ENCODE assay signal across 12 cellular contexts in the genomic region with DNA sequence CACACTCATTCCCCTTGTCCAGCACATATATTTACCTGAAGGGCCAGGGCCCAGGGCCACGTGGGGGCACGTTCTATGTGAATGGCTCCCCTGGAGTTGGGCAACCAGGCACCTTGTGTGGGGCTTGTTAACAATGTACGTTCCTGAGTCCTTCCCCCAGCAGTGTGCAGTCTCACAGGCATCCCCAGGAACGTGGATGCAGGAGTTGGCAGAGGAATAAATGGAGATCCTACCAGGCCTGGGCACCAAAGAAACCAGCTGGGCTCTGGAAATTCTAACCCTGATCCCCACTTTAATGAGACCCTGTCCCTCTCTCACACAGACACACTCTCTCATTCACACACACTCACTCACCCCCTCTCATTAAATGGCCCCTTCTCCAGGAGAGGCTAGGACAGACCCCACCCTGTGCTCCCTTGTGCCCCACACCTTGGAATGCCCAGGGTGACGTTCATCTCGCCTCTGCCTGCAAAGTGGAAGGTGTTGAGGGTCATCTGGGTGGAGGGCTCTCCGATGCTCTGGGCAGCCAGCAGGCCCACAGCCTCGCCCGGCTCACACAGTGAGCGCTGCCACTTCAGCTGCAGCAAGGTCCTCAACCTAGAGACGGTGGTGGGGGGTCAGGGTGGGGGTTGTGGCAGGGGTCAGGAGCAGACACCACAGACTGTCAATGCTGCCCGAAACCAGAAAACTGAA.
A peak's percentile ranks its signal among the peaks of the same experiment; 100 is the strongest.
DNase-seq lines count a peak whose midpoint lies in the region; ATAC-seq and TF ChIP-seq lines count a peak whose summit lies in the region.
"Had no signal": no experiment of that assay in that cellular context is flagged by ENCODE, and none has a peak within 500 bp of the region (broad histone marks: within the 10 kb centered on the region; RNA-seq: fewer than 3 reads in every experiment).

No MANE protein-coding gene starts in this region.

- TF ChIP-seq POLR2A in uterus (IDR thresholded peaks at IDR 0.05), result no peak

- H3K27me3 ChIP-seq in uterus, result no peaks in the 10 kb centered on the region

- H3K4me1 ChIP-seq in uterus, result peaks cover 27 to 30% of the 10 kb centered on the region in 2 donors

- DNase-seq in left cardiac atrium, result peak; percentile 13
- DNase-seq in left ventricle myocardium superior, result no peak
- peak; percentile 48 for DNase-seq in activated CD8-positive, alpha-beta memory T cell treated with anti-CD3 and anti-CD28 coated beads, Interleukin-2, amount 50 U/mL, for 48 hours
- DNase-seq in mesenteric fat pad (ENCODE audit: low spot score), result peak; percentile 83
- DNase-seq in uterus, result peak in 1 of 2 donors; percentile 11
- no peak for DNase-seq in hippocampal formation (lab: John Stamatoyannopoulos, UW)
- DNase-seq in NK-92 treated with Interleukin-12 subunit alpha and Interleukin-12 subunit beta, amount 100 ng/mL, for 24 hours (lab: John Stamatoyannopoulos, UW), result no peak
- DNase-seq: NCI-H1417 treated with DMSO at 0.1 percent for 48 hours, occipital lobe, PC-9, substantia nigra had no signal

- H3K36me3 ChIP-seq in uterus, result no peaks in the 10 kb centered on the region

- H3K27ac ChIP-seq in uterus, result peak overlapping the region; percentile 88 to 97
- H3K27ac ChIP-seq: PC-9 had no signal

- no peak for TF ChIP-seq CTCF in uterus (IDR thresholded peaks at IDR 0.05)

- ATAC-seq in left cardiac atrium (no peak), left ventricle myocardium superior (no peak), HG03280 (IDR thresholded peaks at IDR 0.05; ENCODE audit: unreplicated experiment) (no peak)

- H3K4me3 ChIP-seq in uterus, result no peak overlapping the region
- H3K4me3 ChIP-seq: PC-9 had no signal

- intact Hi-C loops in left cardiac atrium (cut with DNase I) (loop anchor here in 1 of 2 donors (5.0 kb wide), 2 partner anchors 32 to 153 kb away; a partner anchor contains a TSS), left ventricle myocardium superior (cut with micrococcal nuclease) (no loop called here), uterus (cut with DNase I; ENCODE audit: low total_unique reads) (no loop called here)

- no peaks in the 10 kb centered on the region for H3K9me3 ChIP-seq in uterus

Comparison
In these comparisons a context has a peak if more than half of its experiments do, and no peak if none do; other contexts are left out.
1. DNase-seq: peak in left cardiac atrium (single experiment), activated CD8-positive, alpha-beta memory T cell treated with anti-CD3 and anti-CD28 coated beads, Interleukin-2, amount 50 U/mL, for 48 hours (single experiment) and mesenteric fat pad (single experiment); none in left ventricle myocardium superior (single experiment), hippocampal formation (0 of 2) and NK-92 treated with Interleukin-12 subunit alpha and Interleukin-12 subunit beta, amount 100 ng/mL, for 24 hours (single experiment).